ENCODE assay signal across 10 cellular contexts in the genomic region with DNA sequence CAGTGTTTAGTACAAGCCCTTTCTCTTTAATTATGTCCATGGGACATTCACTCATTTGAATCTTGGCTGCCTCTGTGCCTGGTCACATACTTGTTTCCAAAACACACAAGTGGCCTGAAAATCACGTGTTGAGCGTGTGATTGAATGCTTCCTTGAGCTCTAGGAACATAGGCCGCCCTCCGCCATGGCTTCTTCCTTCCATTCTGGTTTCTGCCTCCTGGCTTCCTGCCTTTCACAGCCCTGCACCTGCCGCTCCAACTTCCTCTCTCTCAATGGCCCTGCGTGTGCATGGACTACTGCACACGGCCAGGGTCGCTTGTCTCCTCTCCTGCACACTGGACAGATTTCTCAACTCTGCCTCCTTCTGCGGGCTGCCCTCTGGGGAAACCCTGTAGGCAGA.
A peak's percentile ranks its signal among the peaks of the same experiment; 100 is the strongest.
DNase-seq lines count a peak whose midpoint lies in the region; ATAC-seq and TF ChIP-seq lines count a peak whose summit lies in the region.
"Had no signal": no experiment of that assay in that cellular context is flagged by ENCODE, and none has a peak within 500 bp of the region (broad histone marks: within the 10 kb centered on the region; RNA-seq: fewer than 3 reads in every experiment).

No MANE protein-coding gene starts in this region.

- H3K4me3 Mint-ChIP-seq in dendritic cell treated with granulocyte-macrophage colony-stimulating factor and Interleukin-4, amounts not matched to agents 40 ng/mL and 50 ng/mL, for 4 days, result peak overlapping the region; percentile 35
- H3K4me3 Mint-ChIP-seq: T-helper 2 cell treated with Interferon-gamma antibody and Interleukin-4, amounts not matched to agents 5 μg/mL and 100 μg/mL, for 36 hours had no signal

- H3K9me3 ChIP-seq in PC-3 (ENCODE audit: low read length), result no peaks in the 10 kb centered on the region

- DNase-seq in DMS153 (lab: John Stamatoyannopoulos, UW), result peak; percentile 95
- DNase-seq in NCI-H1105 (lab: John Stamatoyannopoulos, UW), result peak; percentile 35
- peak; percentile 55 for DNase-seq in myocyte (ENCODE audit: low read depth)
- DNase-seq in stimulated activated CD4-positive, alpha-beta T cell treated with anti-CD3 and anti-CD28 coated beads, Interleukin-4, amount 100 ng/mL, for 24 hours, result no peak
- no peak for DNase-seq in PC-3
- no peak for DNase-seq in H4 (ENCODE audit: low spot score)

- peaks cover 17% of the 10 kb centered on the region for H3K4me1 ChIP-seq in PC-3 (ENCODE audit: insufficient read depth, low read length)

- H3K36me3 Mint-ChIP-seq in dendritic cell treated with granulocyte-macrophage colony-stimulating factor and Interleukin-4, amounts not matched to agents 40 ng/mL and 50 ng/mL, for 4 days (ENCODE audit: low read depth), result no peaks in the 10 kb centered on the region

- POLR2A ChIA-PET in PC-3 (lab: Charles Lee; ENCODE audit: unreplicated experiment), result no interaction called here

- H3K27me3 Mint-ChIP-seq in dendritic cell treated with granulocyte-macrophage colony-stimulating factor and Interleukin-4, amounts not matched to agents 40 ng/mL and 50 ng/mL, for 4 days, result no peaks in the 10 kb centered on the region

- no peak overlapping the region for H3K9ac ChIP-seq in PC-3 (ENCODE audit: low read length)

- TF ChIP-seq CTCF in PC-3 (conservative IDR thresholded peaks at IDR 0.05; ENCODE audit: low read depth, low read length), result no peak

- no peak overlapping the region for H3K27ac Mint-ChIP-seq in dendritic cell treated with granulocyte-macrophage colony-stimulating factor and Interleukin-4, amounts not matched to agents 40 ng/mL and 50 ng/mL, for 4 days
- H3K27ac Mint-ChIP-seq: activated naive CD4-positive, alpha-beta T cell treated with anti-CD3 and anti-CD28 coated beads, Interleukin-2, amount 50 U/mL, for 72 hours; T-helper 2 cell treated with Interferon-gamma antibody and Interleukin-4, amounts not matched to agents 5 μg/mL and 100 μg/mL, for 36 hours had no signal

- no peaks in the 10 kb centered on the region for H4K20me1 ChIP-seq in PC-3 (ENCODE audit: low read length)

- CTCF ChIA-PET in PC-3 (lab: Charles Lee), result no interaction called here

- H3K36me3 ChIP-seq in PC-3 (ENCODE audit: low read depth, low read length), result no peaks in the 10 kb centered on the region

- no peak overlapping the region for H3K4me3 ChIP-seq in PC-3 (ENCODE audit: low read length)

- H3K27ac ChIP-seq in PC-3 (ENCODE audit: low read length), result no peak overlapping the region

- peaks cover 7% of the 10 kb centered on the region for H3K9me3 Mint-ChIP-seq in dendritic cell treated with granulocyte-macrophage colony-stimulating factor and Interleukin-4, amounts not matched to agents 40 ng/mL and 50 ng/mL, for 4 days
- H3K9me3 Mint-ChIP-seq: T-helper 2 cell treated with Interferon-gamma antibody and Interleukin-4, amounts not matched to agents 5 μg/mL and 100 μg/mL, for 36 hours had no signal

- no peak for ATAC-seq in HG03378 (IDR thresholded peaks at IDR 0.05; ENCODE audit: unreplicated experiment)
- ATAC-seq in PC-3, result no peak
- ATAC-seq: activated naive CD4-positive, alpha-beta T cell treated with anti-CD3 and anti-CD28 coated beads, Interleukin-2, amount 50 U/mL, for 72 hours had no signal

- no peaks in the 10 kb centered on the region for H3K27me3 ChIP-seq in PC-3 (ENCODE audit: low read length)

- peaks cover 9% of the 10 kb centered on the region for H3K4me1 Mint-ChIP-seq in dendritic cell treated with granulocyte-macrophage colony-stimulating factor and Interleukin-4, amounts not matched to agents 40 ng/mL and 50 ng/mL, for 4 days (ENCODE audit: low read depth)

- no peak overlapping the region for H2AFZ ChIP-seq in PC-3 (ENCODE audit: low read length)

- no peaks in the 10 kb centered on the region for H3K79me2 ChIP-seq in PC-3 (ENCODE audit: low read length)

- no peak overlapping the region for H3K4me2 ChIP-seq in PC-3 (ENCODE audit: low read length)

- BruUV-seq in PC-3 (replicated peaks; lab: Mats Ljungman, UMichigan), result no TSS peak

- intact Hi-C loops in dendritic cell treated with granulocyte-macrophage colony-stimulating factor and Interleukin-4, amounts not matched to agents 40 ng/mL and 50 ng/mL, for 4 days (cut with micrococcal nuclease), result no loop called here
- intact Hi-C loops in PC-3 (cut with micrococcal nuclease), result no loop called here

- H3F3A ChIP-seq in PC-3 (ENCODE audit: low read length, unreplicated experiment), result no peaks in the 10 kb centered on the region

- no peaks in the 10 kb centered on the region for H3K9me2 ChIP-seq in PC-3 (replicated peaks; ENCODE audit: low read length)

Comparison
In these comparisons a context has a peak if more than half of its experiments do, and no peak if none do; other contexts are left out.
1. DNase-seq: peak in DMS153 (single experiment), NCI-H1105 (single experiment) and myocyte (single experiment); none in stimulated activated CD4-positive, alpha-beta T cell treated with anti-CD3 and anti-CD28 coated beads, Interleukin-4, amount 100 ng/mL, for 24 hours (single experiment), PC-3 (single experiment) and H4 (single experiment).